8 cellular contexts compared by ENCODE assay signal in the genomic region with DNA sequence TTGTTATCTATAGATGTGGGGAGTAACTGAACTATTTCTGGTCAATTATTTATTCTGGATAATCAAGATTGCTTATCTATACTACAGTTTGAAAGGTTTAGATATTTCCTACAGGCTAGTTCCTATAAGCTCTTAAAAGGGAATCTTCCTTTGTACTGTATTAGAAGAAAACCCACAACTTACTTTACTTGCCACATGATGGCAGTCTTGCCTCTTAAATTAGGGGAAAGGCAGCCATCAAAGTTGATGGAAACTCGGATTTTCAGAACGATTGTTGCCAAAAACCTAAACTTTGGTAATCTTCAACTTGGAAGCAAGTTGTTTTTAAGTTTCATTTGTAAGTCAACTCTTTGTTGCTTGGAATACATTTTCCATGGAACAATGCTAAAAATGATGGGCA.
DNase-seq lines count a peak whose midpoint lies in the region; ATAC-seq, FAIRE-seq and TF ChIP-seq lines count a peak whose summit lies in the region.
"Not testable (repeated sequence)": the region's sequence is repeated elsewhere in the genome, so short reads cannot be mapped to it uniquely, and the experiment has no call there.

No MANE protein-coding gene starts in this region.

- H3K36me3 Mint-ChIP-seq in activated CD8-positive, alpha-beta memory T cell treated with anti-CD3 and anti-CD28 coated beads, Interleukin-2, amount 10 ng/mL, durations not matched to agents 7 days and 5 days: not testable (repeated sequence)

- not testable (repeated sequence) for H3K9me3 ChIP-seq in IMR-90 (ENCODE audit: control insufficient read depth, insufficient read depth, low read length); endothelial cell of umbilical vein (replicated peaks; ENCODE audit: control insufficient read depth, insufficient read depth, low read length)

- H3K56ac ChIP-seq in IMR-90 (ENCODE audit: extremely low read depth, insufficient read depth, low read length): not testable (repeated sequence)

- no CpG with 5 or more reads among the region's 2 CpGs for WGBS in IMR-90 (ENCODE audit: extremely low coverage in 2 of 2, insufficient read length in 1 of 2), 2 experiments

- not testable (repeated sequence) for H2BK20ac ChIP-seq in IMR-90 (ENCODE audit: low read depth, low read length)

- not testable (repeated sequence) for H3K4me3 Mint-ChIP-seq in activated CD8-positive, alpha-beta memory T cell treated with anti-CD3 and anti-CD28 coated beads, Interleukin-2, amount 10 ng/mL, durations not matched to agents 7 days and 5 days

- not testable (repeated sequence) for H3K27me3 ChIP-seq in IMR-90 (ENCODE audit: control insufficient read depth, insufficient read depth, low read length); endothelial cell of umbilical vein (ENCODE audit: control insufficient read depth in 2 of 2, insufficient read depth in 2 of 2, low read length in 2 of 2)

- TF ChIP-seq RAD21 in IMR-90 (IDR thresholded peaks at IDR 0.05; ENCODE audit: low read length): peak; percentile 46

- TF ChIP-seq POLR2A in IMR-90 (IDR thresholded peaks at IDR 0.05; ENCODE audit: low read depth, low read length); endothelial cell of umbilical vein (IDR thresholded peaks at IDR 0.05; ENCODE audit: low read depth, low read length): not testable (repeated sequence)

- H3K4me1 Mint-ChIP-seq in activated CD8-positive, alpha-beta memory T cell treated with anti-CD3 and anti-CD28 coated beads, Interleukin-2, amount 10 ng/mL, durations not matched to agents 7 days and 5 days: not testable (repeated sequence)

- BruUV-seq in IMR-90 (replicated peaks; lab: Mats Ljungman, UMichigan); endothelial cell of umbilical vein (replicated peaks; lab: Mats Ljungman, UMichigan): not testable (repeated sequence)

- H3K27ac ChIP-seq in IMR-90 (ENCODE audit: insufficient read depth, low read length); endothelial cell of umbilical vein (ENCODE audit: insufficient read depth, low read depth, low read length): not testable (repeated sequence)

- H3K9me3 Mint-ChIP-seq in activated CD8-positive, alpha-beta memory T cell treated with anti-CD3 and anti-CD28 coated beads, Interleukin-2, amount 10 ng/mL, durations not matched to agents 7 days and 5 days (ENCODE audit: low read depth): not testable (repeated sequence)

- not testable (repeated sequence) for H3K4me2 ChIP-seq in IMR-90 (ENCODE audit: low read depth, low read length); endothelial cell of umbilical vein (ENCODE audit: insufficient read depth, low read length)

- dilution Hi-C loops in IMR-90 (cut with HindIII; ENCODE audit: low sequenced_read_pairs, unreplicated experiment); endothelial cell of umbilical vein (cut with MboI; ENCODE audit: extremely low pct_ligation_motif_present, low sequenced_read_pairs): not testable (repeated sequence)

- CTCF ChIA-PET in IMR-90 (lab: Yijun Ruan, JAX); activated CD8-positive, alpha-beta memory T cell treated with anti-CD3 and anti-CD28 coated beads, Interleukin-2, amount 10 ng/mL, durations not matched to agents 7 days and 5 days (lab: Charles Lee): not testable (repeated sequence)
- CTCF ChIA-PET in endothelial cell of umbilical vein (lab: Charles Lee): interaction anchor here (0.8 to 2.5 kb wide), 5 partner anchors 13 to 383 kb away, joined by 3 to 25 read pairs (median 4); no protein-coding TSS in a partner anchor

- not testable (repeated sequence) for H3K14ac ChIP-seq in IMR-90 (replicated peaks; ENCODE audit: low read depth, low read length)

- not testable (repeated sequence) for H3K79me2 ChIP-seq in endothelial cell of umbilical vein (ENCODE audit: control insufficient read depth, insufficient read depth, low read length)

- not testable (repeated sequence) for H3K4ac ChIP-seq in IMR-90 (ENCODE audit: low read depth, low read length)

- H3K79me1 ChIP-seq in IMR-90 (ENCODE audit: low read depth in 1 of 2, low read length in 2 of 2): not testable (repeated sequence)

- DNase-seq in AML-193 (lab: John Stamatoyannopoulos, UW): peak; percentile 34 to 45
- peak; percentile 20 for DNase-seq in IMR-90
- peak; percentile 19 for DNase-seq in NOMO-1 treated with DMSO at 0.1 percent for 48 hours (lab: John Stamatoyannopoulos, UW; ENCODE audit: unreplicated experiment)
- DNase-seq in activated CD8-positive, alpha-beta memory T cell treated with anti-CD3 and anti-CD28 coated beads, Interleukin-2, amount 10 ng/mL, durations not matched to agents 7 days and 5 days; retinal pigment epithelial cell (ENCODE audit: low read depth): not testable (repeated sequence)
- DNase-seq in endothelial cell of umbilical vein (ENCODE audit: low read depth, low spot score): peak; percentile 4
- peak; percentile 24 for DNase-seq in kidney tubule cell (ENCODE audit: low spot score)

- intact Hi-C loops in IMR-90 (cut with micrococcal nuclease) (loop anchor here (5.0 kb wide), 1 partner anchor 83 kb away; no protein-coding TSS in a partner anchor), endothelial cell of umbilical vein (cut with micrococcal nuclease) (loop anchor here (1.0 to 10.0 kb wide), 2 partner anchors 81 to 386 kb away; no protein-coding TSS in a partner anchor)

- not testable (repeated sequence) for H3K27me3 Mint-ChIP-seq in activated CD8-positive, alpha-beta memory T cell treated with anti-CD3 and anti-CD28 coated beads, Interleukin-2, amount 10 ng/mL, durations not matched to agents 7 days and 5 days

- H3K9ac ChIP-seq in IMR-90 (ENCODE audit: low read depth, low read length); endothelial cell of umbilical vein (replicated peaks; ENCODE audit: extremely low read depth, insufficient read depth, low read length): not testable (repeated sequence)

- not testable (repeated sequence) for H2BK5ac ChIP-seq in IMR-90 (ENCODE audit: low read depth, low read length, poor library complexity, severe bottlenecking)

- H2AFZ ChIP-seq in IMR-90 (replicated peaks; ENCODE audit: low read length, poor library complexity); endothelial cell of umbilical vein (ENCODE audit: low read depth, low read length): not testable (repeated sequence)

- FAIRE-seq in endothelial cell of umbilical vein (lab: Jason Lieb, UNC): peak; percentile 96

- H4K8ac ChIP-seq in IMR-90 (ENCODE audit: low read depth in 2 of 2, low read length in 2 of 2): not testable (repeated sequence)

- not testable (repeated sequence) for H2AK9ac ChIP-seq in IMR-90 (replicated peaks; ENCODE audit: low read depth, low read length, poor library complexity)

- H4K20me1 ChIP-seq in IMR-90 (ENCODE audit: insufficient read depth, low read length); endothelial cell of umbilical vein (replicated peaks; ENCODE audit: control insufficient read depth, extremely low read depth, insufficient read depth, low read length): not testable (repeated sequence)

- not testable (repeated sequence) for H3K36me3 ChIP-seq in IMR-90 (ENCODE audit: control insufficient read depth, insufficient read depth, low read length); endothelial cell of umbilical vein (ENCODE audit: control insufficient read depth in 2 of 2, extremely low read depth in 1 of 2, insufficient read depth in 2 of 2, low read length in 2 of 2)

- not testable (repeated sequence) for H4K91ac ChIP-seq in IMR-90 (ENCODE audit: insufficient read depth, low read depth, low read length)

- ATAC-seq in GM18909 (IDR thresholded peaks at IDR 0.05; ENCODE audit: poor library complexity, unreplicated experiment) (peak; percentile 59), IMR-90 (ENCODE audit: low read depth) (peak; percentile 76)
- peak; percentile 70 for ATAC-seq in activated CD8-positive, alpha-beta memory T cell treated with anti-CD3 and anti-CD28 coated beads, Interleukin-2, amount 10 ng/mL, durations not matched to agents 7 days and 5 days

- H3K23ac ChIP-seq in IMR-90 (ENCODE audit: low read depth, low read length): not testable (repeated sequence)

- not testable (repeated sequence) for H2BK120ac ChIP-seq in IMR-90 (ENCODE audit: low read depth, low read length)

- not testable (repeated sequence) for H3K27ac Mint-ChIP-seq in activated CD8-positive, alpha-beta memory T cell treated with anti-CD3 and anti-CD28 coated beads, Interleukin-2, amount 10 ng/mL, durations not matched to agents 7 days and 5 days

- not testable (repeated sequence) for H3K4me3 ChIP-seq in IMR-90 (ENCODE audit: insufficient read depth, low read depth, low read length); endothelial cell of umbilical vein (replicated peaks in 1 of 3; ENCODE audit: insufficient read depth in 1 of 3, low read depth in 1 of 3, low read length in 3 of 3); retinal pigment epithelial cell (ENCODE audit: low read length)

- H3K18ac ChIP-seq in IMR-90 (ENCODE audit: low read depth, low read length): not testable (repeated sequence)

- H2AK5ac ChIP-seq in IMR-90 (ENCODE audit: low read depth, low read length): not testable (repeated sequence)

- H3K4me1 ChIP-seq in IMR-90 (ENCODE audit: control insufficient read depth, insufficient read depth, low read length); endothelial cell of umbilical vein (ENCODE audit: control insufficient read depth, extremely low read depth, insufficient read depth, low read length): not testable (repeated sequence)

- not testable (repeated sequence) for H3K9me1 ChIP-seq in IMR-90 (ENCODE audit: insufficient read depth, low read length); endothelial cell of umbilical vein (replicated peaks; ENCODE audit: control insufficient read depth, extremely low read depth, insufficient read depth, low read length)

- H4K5ac ChIP-seq in IMR-90 (ENCODE audit: low read depth, low read length): not testable (repeated sequence)

- TF ChIP-seq CTCF in IMR-90 (conservative IDR thresholded peaks at IDR 0.05; ENCODE audit: low read depth, low read length) (peak; percentile 39), endothelial cell of umbilical vein (IDR thresholded peaks at IDR 0.05; ENCODE audit: extremely low read depth in 1 of 2, insufficient read depth in 1 of 2, low read depth in 1 of 2, low read length in 2 of 2) (peak in 1 of 2 donors; percentile 8), retinal pigment epithelial cell (conservative IDR thresholded peaks at IDR 0.05; ENCODE audit: low read depth, low read length) (peak; percentile 27)

- POLR2A ChIA-PET in IMR-90 (lab: Charles Lee; ENCODE audit: unreplicated experiment); endothelial cell of umbilical vein (lab: Charles Lee): not testable (repeated sequence)

- not testable (repeated sequence) for H2BK15ac ChIP-seq in IMR-90 (ENCODE audit: low read depth, low read length)

- in situ Hi-C loops in IMR-90 (cut with MboI; ENCODE audit: low sequenced_read_pairs): not testable (repeated sequence)
